In the genomic region with DNA sequence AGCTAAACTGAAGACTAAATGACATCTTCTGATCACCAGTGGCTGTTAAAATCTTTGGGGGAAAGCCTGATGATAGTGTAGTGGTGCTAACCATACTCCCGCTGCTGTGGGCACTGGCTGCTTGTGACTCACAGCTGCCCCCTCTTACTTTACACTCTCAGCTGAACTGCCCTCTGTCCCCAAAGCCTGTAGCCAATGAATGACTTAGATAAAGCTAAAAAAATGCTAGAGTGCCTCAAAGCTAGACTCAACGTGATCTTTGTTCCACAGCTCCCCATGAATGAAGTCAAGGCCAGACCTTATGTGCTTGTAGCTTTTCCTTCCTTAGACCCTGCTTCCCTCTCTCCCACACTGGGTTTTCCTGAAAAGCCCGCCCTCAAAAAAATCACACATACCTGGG, we compare ENCODE assay signal across 1 cellular context.
TF ChIP-seq lines count a peak whose summit lies in the region.

No MANE protein-coding gene starts in this region.

TF ChIP-seq in HepG2, 621 proteins besides CTCF, POLR2A, EP300 and RAD21:
- 0 out of 2 replicates have a peak, but pooled peaks have one; percentile 35 for TF ChIP-seq FOSL2 (CRISPR knock-in tag; IDR thresholded peaks at IDR 0.05)
- TF ChIP-seq, protein P1, sequence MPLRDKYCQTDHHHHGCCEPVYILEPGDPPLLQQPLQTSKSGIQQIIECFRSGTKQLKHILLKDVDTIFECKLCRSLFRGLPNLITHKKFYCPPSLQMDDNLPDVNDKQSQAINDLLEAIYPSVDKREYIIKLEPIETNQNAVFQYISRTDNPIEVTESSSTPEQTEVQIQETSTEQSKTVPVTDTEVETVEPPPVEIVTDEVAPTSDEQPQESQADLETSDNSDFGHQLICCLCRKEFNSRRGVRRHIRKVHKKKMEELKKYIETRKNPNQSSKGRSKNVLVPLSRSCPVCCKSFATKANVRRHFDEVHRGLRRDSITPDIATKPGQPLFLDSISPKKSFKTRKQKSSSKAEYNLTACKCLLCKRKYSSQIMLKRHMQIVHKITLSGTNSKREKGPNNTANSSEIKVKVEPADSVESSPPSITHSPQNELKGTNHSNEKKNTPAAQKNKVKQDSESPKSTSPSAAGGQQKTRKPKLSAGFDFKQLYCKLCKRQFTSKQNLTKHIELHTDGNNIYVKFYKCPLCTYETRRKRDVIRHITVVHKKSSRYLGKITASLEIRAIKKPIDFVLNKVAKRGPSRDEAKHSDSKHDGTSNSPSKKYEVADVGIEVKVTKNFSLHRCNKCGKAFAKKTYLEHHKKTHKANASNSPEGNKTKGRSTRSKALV (CRISPR knock-in tag; IDR thresholded peaks at IDR 0.05), result no peak
- TF ChIP-seq ZNF614 (CRISPR knock-in tag; IDR thresholded peaks at IDR 0.05; ENCODE audit: borderline replicate concordance), result 0 out of 2 replicates have a peak, but pooled peaks have one; percentile 46
- TF ChIP-seq SCMH1 (CRISPR knock-in tag; IDR thresholded peaks at IDR 0.05; ENCODE audit: borderline replicate concordance), result no peak
- TF ChIP-seq LCORL (IDR thresholded peaks at IDR 0.05), result no peak
- 0 out of 2 replicates have a peak, but pooled peaks have one; percentile 26 for TF ChIP-seq LCORL (CRISPR knock-in tag; IDR thresholded peaks at IDR 0.05)
- TF ChIP-seq CAMTA2 (CRISPR knock-in tag; IDR thresholded peaks at IDR 0.05; ENCODE audit: borderline replicate concordance), result no peak
- TF ChIP-seq, protein P2, sequence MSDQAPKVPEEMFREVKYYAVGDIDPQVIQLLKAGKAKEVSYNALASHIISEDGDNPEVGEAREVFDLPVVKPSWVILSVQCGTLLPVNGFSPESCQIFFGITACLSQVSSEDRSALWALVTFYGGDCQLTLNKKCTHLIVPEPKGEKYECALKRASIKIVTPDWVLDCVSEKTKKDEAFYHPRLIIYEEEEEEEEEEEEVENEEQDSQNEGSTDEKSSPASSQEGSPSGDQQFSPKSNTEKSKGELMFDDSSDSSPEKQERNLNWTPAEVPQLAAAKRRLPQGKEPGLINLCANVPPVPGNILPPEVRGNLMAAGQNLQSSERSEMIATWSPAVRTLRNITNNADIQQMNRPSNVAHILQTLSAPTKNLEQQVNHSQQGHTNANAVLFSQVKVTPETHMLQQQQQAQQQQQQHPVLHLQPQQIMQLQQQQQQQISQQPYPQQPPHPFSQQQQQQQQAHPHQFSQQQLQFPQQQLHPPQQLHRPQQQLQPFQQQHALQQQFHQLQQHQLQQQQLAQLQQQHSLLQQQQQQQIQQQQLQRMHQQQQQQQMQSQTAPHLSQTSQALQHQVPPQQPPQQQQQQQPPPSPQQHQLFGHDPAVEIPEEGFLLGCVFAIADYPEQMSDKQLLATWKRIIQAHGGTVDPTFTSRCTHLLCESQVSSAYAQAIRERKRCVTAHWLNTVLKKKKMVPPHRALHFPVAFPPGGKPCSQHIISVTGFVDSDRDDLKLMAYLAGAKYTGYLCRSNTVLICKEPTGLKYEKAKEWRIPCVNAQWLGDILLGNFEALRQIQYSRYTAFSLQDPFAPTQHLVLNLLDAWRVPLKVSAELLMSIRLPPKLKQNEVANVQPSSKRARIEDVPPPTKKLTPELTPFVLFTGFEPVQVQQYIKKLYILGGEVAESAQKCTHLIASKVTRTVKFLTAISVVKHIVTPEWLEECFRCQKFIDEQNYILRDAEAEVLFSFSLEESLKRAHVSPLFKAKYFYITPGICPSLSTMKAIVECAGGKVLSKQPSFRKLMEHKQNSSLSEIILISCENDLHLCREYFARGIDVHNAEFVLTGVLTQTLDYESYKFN (CRISPR knock-in tag; conservative IDR thresholded peaks at IDR 0.05), result peak; percentile 56
- TF ChIP-seq ZSCAN29 (CRISPR knock-in tag; conservative IDR thresholded peaks at IDR 0.05), result 0 out of 2 replicates have a peak, but pooled peaks have one; percentile 28
- no peak for TF ChIP-seq NCOA2 (CRISPR knock-in tag; IDR thresholded peaks at IDR 0.05)
- TF ChIP-seq NFYC (CRISPR knock-in tag; IDR thresholded peaks at IDR 0.05), result peak; percentile 27; the same call in 1 of the 2 replicates
- TF ChIP-seq IRF2 (CRISPR knock-in tag; IDR thresholded peaks at IDR 0.05), result no peak
- no peak for TF ChIP-seq HMG20B (CRISPR knock-in tag; conservative IDR thresholded peaks at IDR 0.05)
- TF ChIP-seq, protein P3, sequence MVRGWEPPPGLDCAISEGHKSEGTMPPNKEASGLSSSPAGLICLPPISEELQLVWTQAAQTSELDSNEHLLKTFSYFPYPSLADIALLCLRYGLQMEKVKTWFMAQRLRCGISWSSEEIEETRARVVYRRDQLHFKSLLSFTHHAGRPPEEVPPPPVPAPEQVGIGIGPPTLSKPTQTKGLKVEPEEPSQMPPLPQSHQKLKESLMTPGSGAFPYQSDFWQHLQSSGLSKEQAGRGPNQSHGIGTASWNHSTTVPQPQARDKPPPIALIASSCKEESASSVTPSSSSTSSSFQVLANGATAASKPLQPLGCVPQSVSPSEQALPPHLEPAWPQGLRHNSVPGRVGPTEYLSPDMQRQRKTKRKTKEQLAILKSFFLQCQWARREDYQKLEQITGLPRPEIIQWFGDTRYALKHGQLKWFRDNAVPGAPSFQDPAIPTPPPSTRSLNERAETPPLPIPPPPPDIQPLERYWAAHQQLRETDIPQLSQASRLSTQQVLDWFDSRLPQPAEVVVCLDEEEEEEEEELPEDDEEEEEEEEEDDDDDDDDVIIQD (CRISPR knock-in tag; IDR thresholded peaks at IDR 0.05; ENCODE audit: low read depth), result 0 out of 2 replicates have a peak, but pooled peaks have one; percentile 23
- TF ChIP-seq PPARG (CRISPR knock-in tag; conservative IDR thresholded peaks at IDR 0.05), result peak; percentile 71
- no peak for TF ChIP-seq HNF4G (IDR thresholded peaks at IDR 0.05; ENCODE audit: borderline replicate concordance, low read depth, low read length)
- TF ChIP-seq HNF4G (CRISPR knock-in tag; IDR thresholded peaks at IDR 0.05; ENCODE audit: borderline replicate concordance, low read depth), result no peak
- TF ChIP-seq RARA (CRISPR knock-in tag; IDR thresholded peaks at IDR 0.05), result peak; percentile 39; the same call in 1 of the 2 replicates
- TF ChIP-seq, protein P4, sequence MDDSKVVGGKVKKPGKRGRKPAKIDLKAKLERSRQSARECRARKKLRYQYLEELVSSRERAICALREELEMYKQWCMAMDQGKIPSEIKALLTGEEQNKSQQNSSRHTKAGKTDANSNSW (CRISPR knock-in tag; IDR thresholded peaks at IDR 0.05; ENCODE audit: borderline replicate concordance), result no peak
- TF ChIP-seq, protein P5, sequence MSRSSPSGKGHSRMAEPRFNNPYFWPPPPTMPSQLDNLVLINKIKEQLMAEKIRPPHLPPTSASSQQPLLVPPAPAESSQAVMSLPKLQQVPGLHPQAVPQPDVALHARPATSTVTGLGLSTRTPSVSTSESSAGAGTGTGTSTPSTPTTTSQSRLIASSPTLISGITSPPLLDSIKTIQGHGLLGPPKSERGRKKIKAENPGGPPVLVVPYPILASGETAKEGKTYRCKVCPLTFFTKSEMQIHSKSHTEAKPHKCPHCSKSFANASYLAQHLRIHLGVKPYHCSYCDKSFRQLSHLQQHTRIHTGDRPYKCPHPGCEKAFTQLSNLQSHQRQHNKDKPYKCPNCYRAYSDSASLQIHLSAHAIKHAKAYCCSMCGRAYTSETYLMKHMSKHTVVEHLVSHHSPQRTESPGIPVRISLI (CRISPR knock-in tag; IDR thresholded peaks at IDR 0.05; ENCODE audit: borderline replicate concordance), result peak; percentile 81
- peak; percentile 57; the same call in 1 of the 2 replicates for TF ChIP-seq HNF4A (CRISPR knock-in tag; IDR thresholded peaks at IDR 0.05)
- TF ChIP-seq SOX13 (IDR thresholded peaks at IDR 0.05), result no peak
- TF ChIP-seq SOX13 (CRISPR knock-in tag; conservative IDR thresholded peaks at IDR 0.05 in 1 of 2, IDR thresholded peaks at IDR 0.05 in 1 of 2), result 0 out of 4 replicates have a peak, but pooled peaks of 1 of the 2 experiments have one; percentile 5
- peak; percentile 13; the same call in 1 of the 2 replicates for TF ChIP-seq RXRB (CRISPR knock-in tag; IDR thresholded peaks at IDR 0.05; ENCODE audit: borderline replicate concordance)
- peak; percentile 23; the same call in 1 of the 2 replicates for TF ChIP-seq NFYB (CRISPR knock-in tag; IDR thresholded peaks at IDR 0.05)
- no peak for TF ChIP-seq ZNF878 (CRISPR knock-in tag; IDR thresholded peaks at IDR 0.05)
- TF ChIP-seq KAT7 (CRISPR knock-in tag; IDR thresholded peaks at IDR 0.05; ENCODE audit: borderline replicate concordance), result no peak
- 0 out of 2 replicates have a peak, but pooled peaks have one; percentile 36 for TF ChIP-seq NR2C2 (CRISPR knock-in tag; IDR thresholded peaks at IDR 0.05; ENCODE audit: borderline replicate concordance)
- TF ChIP-seq ZNF781 (CRISPR knock-in tag; IDR thresholded peaks at IDR 0.05; ENCODE audit: borderline replicate concordance, not compliant biosample characterization), result no peak
TF ChIP-seq in HepG2: peak in this region for 15.
